ENCODE assay signal across 1 cellular context in the genomic region with DNA sequence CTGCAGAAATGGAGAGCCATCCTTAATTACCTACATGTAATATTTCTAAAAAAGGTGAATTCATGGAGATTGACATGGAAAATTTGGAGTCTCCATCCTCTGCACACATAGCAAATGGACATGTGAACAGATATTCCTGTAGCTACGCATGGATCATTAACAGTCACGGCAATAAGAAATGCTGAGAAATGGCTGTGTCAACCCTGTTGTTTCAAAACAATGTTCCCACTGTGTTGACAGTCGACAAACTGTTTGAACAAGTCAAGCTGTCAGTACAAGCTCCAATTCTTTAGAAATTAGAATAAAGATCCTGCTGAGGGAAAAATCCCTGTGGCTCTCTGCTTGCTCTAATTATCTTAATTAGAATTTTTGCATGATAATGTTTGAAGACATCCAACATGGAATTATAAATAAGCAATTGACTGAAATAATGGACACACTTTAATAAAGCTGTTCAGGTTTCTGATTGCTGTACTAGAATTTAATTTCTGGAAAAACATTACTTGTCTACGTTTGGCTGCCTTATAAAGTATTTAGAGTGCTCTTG.
TF ChIP-seq lines count a peak whose summit lies in the region.

No MANE protein-coding gene starts in this region.

TF ChIP-seq in GM12891, 5 proteins besides CTCF, POLR2A, EP300 and RAD21:
- no peak for TF ChIP-seq POU2F2 (IDR thresholded peaks at IDR 0.05; ENCODE audit: low read depth, low read length)
- peak; percentile 70 for TF ChIP-seq POLR2AphosphoS5 (IDR thresholded peaks at IDR 0.05; ENCODE audit: low read depth, low read length)
